In the genomic region with DNA sequence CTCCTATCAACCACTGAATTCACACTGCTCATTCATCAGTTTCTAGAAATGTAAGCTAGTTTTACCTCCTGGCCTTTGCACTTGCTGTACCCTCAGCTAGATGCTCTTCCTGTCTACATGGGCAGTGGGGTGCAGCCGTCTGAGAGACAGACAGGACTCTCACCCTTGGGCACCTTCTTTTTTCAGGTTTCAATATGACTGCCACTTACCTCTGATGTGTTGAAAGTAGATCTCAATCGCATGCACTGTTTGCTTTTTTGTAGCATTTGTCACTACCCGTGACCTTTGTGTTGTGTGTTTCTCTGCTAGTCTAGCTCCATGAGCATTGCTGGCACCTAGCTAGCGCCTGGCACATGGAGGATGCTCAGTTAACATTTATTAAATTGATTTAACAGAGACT, we compare ENCODE assay signal across 31 cellular contexts.
DNase-seq lines count a peak whose midpoint lies in the region; ATAC-seq, FAIRE-seq and TF ChIP-seq lines count a peak whose summit lies in the region.
"Had no signal": no experiment of that assay in that cellular context is flagged by ENCODE, and none has a peak within 500 bp of the region (broad histone marks: within the 10 kb centered on the region; RNA-seq: fewer than 3 reads in every experiment).

No MANE protein-coding gene starts in this region.

- DNase-seq in GM12878 (ENCODE audit: low read depth, low spot score) (no peak), WTC11 (ENCODE audit: low spot score) (no peak), mucosa of descending colon (no peak)
- no peak for DNase-seq in CD4-positive, alpha-beta memory T cell
- DNase-seq: activated CD4-positive, alpha-beta T cell treated with anti-CD3 and anti-CD28 coated beads, Interleukin-2, amount 50 U/mL, for 4 hours; activated naive CD4-positive, alpha-beta T cell treated with Interleukin-2 at 50 U/mL for 16 hours; activated T-cell treated with anti-CD3 and anti-CD28 coated beads, Interleukin-2, amount 50 U/mL, for 72 hours; Caco-2; effector memory CD8-positive, alpha-beta T cell; hypothalamus; IMR-90; left cardiac atrium; MV-4-11; NCI-H1436; NCI-H2081 treated with DMSO at 0.1 percent for 48 hours; NCI-H226; Right ventricle myocardium superior; upper lobe of left lung had no signal

- intact Hi-C loops in GM12878 (cut with micrococcal nuclease; ENCODE audit: unreplicated experiment) (no loop called here), mucosa of descending colon (cut with DNase I, micrococcal nuclease) (no loop called here)
- intact Hi-C loops in CD4-positive, alpha-beta memory T cell (cut with micrococcal nuclease): no loop called here

- no peak overlapping the region for H3K27ac Mint-ChIP-seq in WTC11
- peak overlapping the region in 1 of 7 donors; percentile 48 for H3K27ac Mint-ChIP-seq in CD4-positive, alpha-beta memory T cell
- H3K27ac Mint-ChIP-seq: activated T-cell treated with anti-CD3 and anti-CD28 coated beads, Interleukin-2, amount 50 U/mL, for 72 hours; effector memory CD8-positive, alpha-beta T cell; natural killer cell treated with Interleukin-12 subunit alpha and Interleukin-12 subunit beta and Interleukin-15 and Interleukin-18, amount 100 ng/mL, for 72 hours; stimulated activated memory B cell treated with anti-CD40 and anti-IgM and Interleukin-4, amounts not matched to agents 10 μg/mL and 1 μg/mL and 100 μg/mL, for 72 hours; T-helper 1 cell treated with Interleukin-12 subunit alpha and Interleukin-12 subunit beta and Interleukin-4 antibody, amounts not matched to agents 30 μg/mL and 1 μg/mL, for 36 hours had no signal

- CTCF ChIA-PET in GM12878 (lab: Yijun Ruan, JAX) (interaction anchor here (1.2 to 3.8 kb wide), 4 partner anchors 401 to 552 kb away, joined by 3 to 43 read pairs (median 21); partner anchors contain the start of gene TRPC7), WTC11 (lab: Charles Lee) (interaction anchor here (2.1 to 3.2 kb wide), 3 partner anchors 82 to 519 kb away, joined by 8 to 36 read pairs (median 35); partner anchors contain the start of gene TRPC7)
- CTCF ChIA-PET in CD4-positive, alpha-beta memory T cell (lab: Charles Lee; ENCODE audit: partially characterized antibody): interaction anchor here (1.2 kb wide), 1 partner anchor 519 kb away, joined by 3 read pairs; no protein-coding TSS in a partner anchor

- TF ChIP-seq POLR2A in GM12878 (IDR thresholded peaks at IDR 0.05; ENCODE audit: low read depth, low read length): no peak

- SMC1A ChIA-PET in GM12878 (lab: Charles Lee; ENCODE audit: uncharacterized antibody, unreplicated experiment): interaction anchor here (1.3 kb wide), 1 partner anchor 343 kb away, joined by 3 read pairs; no protein-coding TSS in a partner anchor

- WGBS in GM12878 (ENCODE audit: insufficient coverage, insufficient replicate concordance, low lambda C conversion rate, missing lambda C conversion rate): 5% methylated on average over 4 of the region's 4 CpGs

- in situ Hi-C loops in GM12878 (cut with MboI): no loop called here

- TF ChIP-seq CTCF in GM12878 (IDR thresholded peaks at IDR 0.05 in 2 of 3, conservative IDR thresholded peaks at IDR 0.05 in 1 of 3; ENCODE audit: control insufficient read depth in 2 of 3, extremely low read depth in 1 of 3, insufficient read depth in 1 of 3, low read depth in 3 of 3, low read length in 3 of 3) (no peak), WTC11 (IDR thresholded peaks at IDR 0.05) (no peak), mucosa of descending colon (IDR thresholded peaks at IDR 0.05) (no peak)

- no peak for TF ChIP-seq EP300 in GM12878 (IDR thresholded peaks at IDR 0.05; ENCODE audit: borderline replicate concordance in 1 of 2, control insufficient read depth in 1 of 2, low read depth in 2 of 2, low read length in 2 of 2)

- no peaks in the 10 kb centered on the region; the same call in 1 of the 2 replicates for H4K20me1 ChIP-seq in GM12878 (ENCODE audit: control insufficient read depth, insufficient read depth)

- H3K4me1 Mint-ChIP-seq in WTC11: peaks cover 6% of the 10 kb centered on the region
- H3K4me1 Mint-ChIP-seq in CD4-positive, alpha-beta memory T cell: no peaks in the 10 kb centered on the region
- H3K4me1 Mint-ChIP-seq: central memory CD8-positive, alpha-beta T cell; stimulated activated memory B cell treated with anti-CD40 and anti-IgM and Interleukin-4, amounts not matched to agents 10 μg/mL and 1 μg/mL and 100 μg/mL, for 72 hours had no signal

- H3K79me2 ChIP-seq in GM12878 (ENCODE audit: control insufficient read depth, insufficient read depth, low read length): no peaks in the 10 kb centered on the region

- H3K4me3 ChIP-seq in GM12878 (no peak overlapping the region), mucosa of descending colon (no peak overlapping the region)
- no peak overlapping the region for H3K4me3 ChIP-seq in CD4-positive, alpha-beta memory T cell (ENCODE audit: low read length in 2 of 2)
- H3K4me3 ChIP-seq: HAP-1, lung, upper lobe of left lung had no signal

- POLR2A ChIA-PET in GM12878 (lab: Charles Lee): no interaction called here
- POLR2A ChIA-PET in WTC11 (lab: Charles Lee): no interaction called here
- POLR2A ChIA-PET in CD4-positive, alpha-beta memory T cell (lab: Charles Lee; ENCODE audit: partially characterized antibody): no interaction called here

- H3K9me3 Mint-ChIP-seq in WTC11: no peaks in the 10 kb centered on the region
- H3K9me3 Mint-ChIP-seq in CD4-positive, alpha-beta memory T cell: peaks cover 0 to 10% (median under 1%) of the 10 kb centered on the region in 8 donors
- H3K9me3 Mint-ChIP-seq: central memory CD8-positive, alpha-beta T cell; effector memory CD8-positive, alpha-beta T cell; T-helper 1 cell treated with Interleukin-12 subunit alpha and Interleukin-12 subunit beta and Interleukin-4 antibody, amounts not matched to agents 30 μg/mL and 1 μg/mL, for 36 hours had no signal

- RAD21 ChIA-PET in GM12878 (lab: Charles Lee; ENCODE audit: unreplicated experiment): interaction anchor here (2.9 kb wide), 1 partner anchor 519 kb away, joined by 24 read pairs; no protein-coding TSS in a partner anchor

- ATAC-seq in GM18861 (IDR thresholded peaks at IDR 0.05; ENCODE audit: unreplicated experiment) (peak; percentile 60), GM21360 (IDR thresholded peaks at IDR 0.05; ENCODE audit: unreplicated experiment) (peak; percentile 70), HG03108 (IDR thresholded peaks at IDR 0.05; ENCODE audit: unreplicated experiment) (peak; percentile 43), GM12878 (peak; percentile 81), WTC11 (no peak), mucosa of descending colon (no peak)
- ATAC-seq: activated CD4-positive, CD25-positive, alpha-beta regulatory T cell treated with anti-CD3 and anti-CD28 coated beads, Interleukin-2, amount 50 U/mL, for 24 hours; activated T-cell treated with anti-CD3 and anti-CD28 coated beads, Interleukin-2, amount 50 U/mL, for 72 hours; effector memory CD8-positive, alpha-beta T cell; left cardiac atrium; Panc1; SK-N-SH treated with all-trans-retinoic acid at 6 μM for 48 hours; stimulated activated memory B cell treated with anti-CD40 and anti-IgM and Interleukin-4, amounts not matched to agents 10 μg/mL and 1 μg/mL and 100 μg/mL, for 72 hours had no signal

- FAIRE-seq in GM12878 (lab: Jason Lieb, UNC): no peak
- FAIRE-seq: TTC549 had no signal

- H3K36me3 Mint-ChIP-seq in WTC11: no peaks in the 10 kb centered on the region
- H3K36me3 Mint-ChIP-seq in CD4-positive, alpha-beta memory T cell: no peaks in the 10 kb centered on the region
- H3K36me3 Mint-ChIP-seq: natural killer cell treated with Interleukin-12 subunit alpha and Interleukin-12 subunit beta and Interleukin-15 and Interleukin-18, amount 100 ng/mL, for 72 hours; stimulated activated memory B cell treated with anti-CD40 and anti-IgM and Interleukin-4, amounts not matched to agents 10 μg/mL and 1 μg/mL and 100 μg/mL, for 72 hours had no signal

- H3K4me1 ChIP-seq in GM12878 (ENCODE audit: control insufficient read depth, insufficient read depth, low read length) (no peaks in the 10 kb centered on the region), mucosa of descending colon (ENCODE audit: low read depth) (no peaks in the 10 kb centered on the region)
- no peaks in the 10 kb centered on the region for H3K4me1 ChIP-seq in CD4-positive, alpha-beta memory T cell (ENCODE audit: insufficient read depth, low read length)
- H3K4me1 ChIP-seq: Caco-2, HAP-1, upper lobe of left lung had no signal

- no peak for TF ChIP-seq RAD21 in GM12878 (IDR thresholded peaks at IDR 0.05; ENCODE audit: insufficient read depth, low read depth, low read length)

- H3K27ac ChIP-seq in GM12878 (ENCODE audit: control insufficient read depth, insufficient read depth): no peak overlapping the region
- no peak overlapping the region for H3K27ac ChIP-seq in CD4-positive, alpha-beta memory T cell (ENCODE audit: low read depth, low read length)
- H3K27ac ChIP-seq: upper lobe of left lung had no signal

- H3K27me3 ChIP-seq in GM12878 (replicated peaks in 1 of 2; ENCODE audit: control insufficient read depth in 2 of 2, insufficient read depth in 2 of 2, low read length in 1 of 2): no peaks in the 10 kb centered on the region
- no peaks in the 10 kb centered on the region for H3K27me3 ChIP-seq in CD4-positive, alpha-beta memory T cell (ENCODE audit: insufficient read depth, low read length)
- H3K27me3 ChIP-seq: upper lobe of left lung had no signal

- H3K36me3 ChIP-seq in GM12878 (ENCODE audit: control insufficient read depth in 2 of 2, insufficient read depth in 2 of 2, low read length in 1 of 2): no peaks in the 10 kb centered on the region
- no peaks in the 10 kb centered on the region for H3K36me3 ChIP-seq in mucosa of descending colon (ENCODE audit: low read depth)
- no peaks in the 10 kb centered on the region for H3K36me3 ChIP-seq in CD4-positive, alpha-beta memory T cell (ENCODE audit: insufficient read depth, low read length)
- H3K36me3 ChIP-seq: HAP-1, upper lobe of left lung had no signal

- peaks cover 6% of the 10 kb centered on the region; the same call in 1 of the 2 replicates for H3K27me3 Mint-ChIP-seq in WTC11 (ENCODE audit: low read depth)
- peaks cover 0 to 4% of the 10 kb centered on the region in 2 donors for H3K27me3 Mint-ChIP-seq in CD4-positive, alpha-beta memory T cell
- H3K27me3 Mint-ChIP-seq: central memory CD8-positive, alpha-beta T cell; natural killer cell treated with Interleukin-12 subunit alpha and Interleukin-12 subunit beta and Interleukin-15 and Interleukin-18, amount 100 ng/mL, for 72 hours; stimulated activated memory B cell treated with anti-CD40 and anti-IgM and Interleukin-4, amounts not matched to agents 10 μg/mL and 1 μg/mL and 100 μg/mL, for 72 hours had no signal

- no peak overlapping the region for H3K4me2 ChIP-seq in GM12878 (ENCODE audit: control insufficient read depth, insufficient read depth)

- no peak overlapping the region for H3K4me3 Mint-ChIP-seq in WTC11
- H3K4me3 Mint-ChIP-seq in CD4-positive, alpha-beta memory T cell: no peak overlapping the region
- H3K4me3 Mint-ChIP-seq: activated T-cell treated with anti-CD3 and anti-CD28 coated beads, Interleukin-2, amount 50 U/mL, for 72 hours; central memory CD8-positive, alpha-beta T cell; effector memory CD8-positive, alpha-beta T cell; natural killer cell treated with Interleukin-12 subunit alpha and Interleukin-12 subunit beta and Interleukin-15 and Interleukin-18, amount 100 ng/mL, for 72 hours; stimulated activated memory B cell treated with anti-CD40 and anti-IgM and Interleukin-4, amounts not matched to agents 10 μg/mL and 1 μg/mL and 100 μg/mL, for 72 hours; T-helper 1 cell treated with Interleukin-12 subunit alpha and Interleukin-12 subunit beta and Interleukin-4 antibody, amounts not matched to agents 30 μg/mL and 1 μg/mL, for 36 hours had no signal

- no peak overlapping the region for H3K9ac ChIP-seq in GM12878 (ENCODE audit: control insufficient read depth, insufficient read depth, low read length)

- H3K9me3 ChIP-seq in GM12878 (replicated peaks; ENCODE audit: control insufficient read depth, insufficient read depth, low read length): no peaks in the 10 kb centered on the region
- H3K9me3 ChIP-seq in mucosa of descending colon: no peaks in the 10 kb centered on the region
- no peaks in the 10 kb centered on the region for H3K9me3 ChIP-seq in CD4-positive, alpha-beta memory T cell (ENCODE audit: control insufficient read depth in 1 of 2, low read length in 2 of 2)
- H3K9me3 ChIP-seq: Caco-2, HAP-1, upper lobe of left lung had no signal

- no TSS peak for BruUV-seq in GM12878 (replicated peaks; lab: Mats Ljungman, UMichigan)

- no peak overlapping the region for H2AFZ ChIP-seq in GM12878 (ENCODE audit: control insufficient read depth, low read depth, low read length)

Comparison
In these comparisons a context has a peak if more than half of its experiments do, and no peak if none do; other contexts are left out.
1. ATAC-seq: peak in GM18861 (single experiment), GM21360 (single experiment), HG03108 (single experiment) and GM12878 (single experiment); none in WTC11 (single experiment) and mucosa of descending colon (single experiment).